Comparison of ENCODE assay signal across 15 cellular contexts in the genomic region with DNA sequence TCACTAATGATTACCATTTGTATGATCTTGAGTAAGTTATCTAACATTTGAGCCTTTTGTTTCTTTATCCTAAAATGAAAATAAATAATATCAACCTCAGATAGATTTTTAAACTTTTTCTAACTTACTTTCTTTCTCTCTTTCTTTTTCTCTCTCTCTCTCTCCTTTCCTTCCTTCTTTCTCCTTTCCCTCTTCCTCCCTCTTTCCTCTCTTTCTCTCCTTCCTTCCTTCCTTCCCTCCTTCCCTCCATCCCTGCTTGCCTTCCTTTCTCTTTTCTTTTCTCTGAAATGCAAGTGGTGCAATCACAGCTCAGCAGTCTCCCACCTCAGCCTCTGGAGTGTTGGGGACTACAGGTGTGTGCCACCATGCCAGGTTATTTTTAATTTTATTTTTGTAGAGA.
"Had no signal": no experiment of that assay in that cellular context is flagged by ENCODE, and none has a peak within 500 bp of the region (broad histone marks: within the 10 kb centered on the region; RNA-seq: fewer than 3 reads in every experiment).

No MANE protein-coding gene starts in this region.

- H3K4me3 Mint-ChIP-seq: activated CD4-positive, alpha-beta T cell treated with anti-CD3 and anti-CD28 coated beads, Interleukin-2, amount 10 ng/mL, durations not matched to agents 7 days and 5 days; activated naive CD8-positive, alpha-beta T cell treated with anti-CD3 and anti-CD28 coated beads for 36 hours; naive thymus-derived CD8-positive, alpha-beta T cell had no signal

- DNase-seq: activated CD4-positive, alpha-beta T cell treated with anti-CD3 and anti-CD28 coated beads, Interleukin-2, amount 10 ng/mL, durations not matched to agents 7 days and 5 days; activated CD4-positive, CD25-positive, alpha-beta regulatory T cell; activated CD8-positive, alpha-beta memory T cell treated with anti-CD3 and anti-CD28 coated beads for 24 hours; activated effector memory CD4-positive, alpha-beta T cell treated with anti-CD3 and anti-CD28 coated beads, Interleukin-2, amount 50 U/mL, for 16 hours; activated naive CD8-positive, alpha-beta T cell treated with anti-CD3 and anti-CD28 coated beads for 36 hours; aorta; cortex of kidney; effector memory CD4-positive, alpha-beta T cell; left colon; naive thymus-derived CD8-positive, alpha-beta T cell; right lobe of liver; SK-N-SH; spleen; stimulated activated CD4-positive, alpha-beta T cell treated with anti-CD3 and anti-CD28 coated beads, Interleukin-1b, Interleukin-23, amount 100 ng/mL, for 48 hours; stimulated activated naive CD4-positive, alpha-beta T cell had no signal

- H3K27me3 Mint-ChIP-seq: activated CD4-positive, alpha-beta T cell treated with anti-CD3 and anti-CD28 coated beads, Interleukin-2, amount 10 ng/mL, durations not matched to agents 7 days and 5 days; activated naive CD8-positive, alpha-beta T cell treated with anti-CD3 and anti-CD28 coated beads for 36 hours; naive thymus-derived CD8-positive, alpha-beta T cell had no signal

- H3K27ac ChIP-seq: spleen had no signal

- H3K4me2 ChIP-seq: SK-N-SH had no signal

- H3K27ac Mint-ChIP-seq: activated CD4-positive, alpha-beta T cell treated with anti-CD3 and anti-CD28 coated beads, Interleukin-2, amount 10 ng/mL, durations not matched to agents 7 days and 5 days; activated naive CD8-positive, alpha-beta T cell treated with anti-CD3 and anti-CD28 coated beads for 36 hours had no signal

- ATAC-seq: left colon; naive thymus-derived CD8-positive, alpha-beta T cell; right lobe of liver had no signal

- H3K9me3 ChIP-seq: right lobe of liver, SK-N-SH, spleen had no signal

- H3K27me3 ChIP-seq: right lobe of liver, spleen had no signal

- H3K9ac ChIP-seq: SK-N-SH had no signal

- H3K9me3 Mint-ChIP-seq: activated CD4-positive, alpha-beta T cell treated with anti-CD3 and anti-CD28 coated beads, Interleukin-2, amount 10 ng/mL, durations not matched to agents 7 days and 5 days; activated naive CD8-positive, alpha-beta T cell treated with anti-CD3 and anti-CD28 coated beads for 36 hours; naive thymus-derived CD8-positive, alpha-beta T cell had no signal
